8 cellular contexts compared by ENCODE assay signal in the genomic region with DNA sequence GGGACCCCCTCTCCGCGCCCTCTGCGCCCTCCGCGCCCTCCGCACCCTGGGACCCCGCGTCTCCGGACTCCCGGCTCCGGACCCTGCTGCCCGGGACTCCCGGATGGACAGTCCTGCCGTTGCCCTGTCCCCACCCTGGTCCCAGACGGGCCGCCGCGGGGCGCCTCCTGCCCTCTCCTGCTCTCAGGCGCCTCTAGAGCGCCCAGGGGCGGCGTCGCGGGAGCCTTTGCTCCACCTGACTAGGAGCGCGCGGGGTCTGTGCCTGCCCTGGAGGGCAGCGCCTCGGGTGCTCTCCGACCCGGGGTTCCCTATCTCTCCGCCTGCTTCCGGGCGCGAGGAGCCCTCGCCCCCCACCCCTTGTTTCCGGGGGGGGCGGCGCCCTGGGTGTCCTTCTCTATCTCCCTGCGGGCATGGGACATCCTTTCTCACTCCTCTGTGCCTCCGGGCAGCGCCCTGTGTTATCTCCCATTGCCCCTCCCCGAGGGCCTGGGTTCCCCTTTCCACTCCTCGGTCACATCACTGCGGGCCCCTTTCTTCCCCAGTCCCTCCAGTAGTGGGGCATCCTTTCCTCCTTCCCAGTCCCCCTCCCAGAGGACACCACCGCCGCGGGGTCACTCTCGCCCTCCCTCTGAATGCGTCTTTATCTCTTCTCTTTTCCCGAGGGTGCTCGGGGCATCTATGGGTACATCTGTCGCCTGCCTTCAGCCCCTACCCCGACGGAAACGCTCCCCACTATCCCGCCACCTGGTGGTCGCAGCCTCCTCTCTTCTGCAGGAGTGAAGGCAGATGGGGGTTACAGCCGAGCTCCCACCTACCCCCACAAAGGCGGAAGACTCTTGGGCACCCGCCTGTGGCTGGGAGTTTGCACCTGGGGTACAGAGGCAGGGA. TPM values are rescaled to one million over a fixed set of nuclear protein-coding genes. Genes with fewer than 3 reads are reported as not detected.
DNase-seq lines count a peak whose midpoint lies in the region; ATAC-seq, FAIRE-seq and TF ChIP-seq lines count a peak whose summit lies in the region.

No MANE protein-coding gene starts in this region.

- no peak overlapping the region for H3K9ac ChIP-seq in HepG2 (ENCODE audit: insufficient read depth, low read depth, low read length)

- POLR2A ChIA-PET in CD4-positive, alpha-beta memory T cell (lab: Charles Lee; ENCODE audit: partially characterized antibody) = interaction anchor here (0.6 to 2.4 kb wide), 14 partner anchors 9 to 130 kb away, joined by 3 to 30 read pairs (median 5); no protein-coding TSS in a partner anchor
- POLR2A ChIA-PET in HepG2 (lab: Yijun Ruan, JAX) = no interaction called here

- TF ChIP-seq POLR2A in Peyer's patch (IDR thresholded peaks at IDR 0.05) = no peak
- TF ChIP-seq POLR2A in HepG2 (IDR thresholded peaks at IDR 0.05; ENCODE audit: insufficient read depth in 1 of 2, low read depth in 2 of 2, low read length in 2 of 2) = no peak

- FAIRE-seq in HepG2 (lab: Jason Lieb, UNC) = no peak

- H3K9me3 Mint-ChIP-seq in CD4-positive, alpha-beta memory T cell = no peaks in the 10 kb centered on the region
- no peaks in the 10 kb centered on the region for H3K9me3 Mint-ChIP-seq in activated naive CD4-positive, alpha-beta T cell treated with anti-CD3 and anti-CD28 coated beads, Interleukin-2, amount 50 U/mL, for 24 hours

- CTCF ChIA-PET in CD4-positive, alpha-beta memory T cell (lab: Charles Lee; ENCODE audit: partially characterized antibody) = interaction anchor here (0.7 to 1.5 kb wide), 13 partner anchors 10 to 199 kb away, joined by 3 to 8 read pairs (median 4); no protein-coding TSS in a partner anchor
- CTCF ChIA-PET in HepG2 (lab: Yijun Ruan, JAX; ENCODE audit: low intra/inter-chr PET ratio, low total read pairs) = no interaction called here

- peak overlapping the region; percentile 87 to 96 (median 92) for H3K27ac Mint-ChIP-seq in CD4-positive, alpha-beta memory T cell
- H3K27ac Mint-ChIP-seq in activated naive CD4-positive, alpha-beta T cell treated with anti-CD3 and anti-CD28 coated beads, Interleukin-2, amount 50 U/mL, for 24 hours = peak overlapping the region; percentile 85

- peak; percentile 24 for ATAC-seq in GM21619 (IDR thresholded peaks at IDR 0.05; ENCODE audit: unreplicated experiment)
- ATAC-seq in HepG2 = peak; percentile 29
- ATAC-seq in GM21515 (IDR thresholded peaks at IDR 0.05; ENCODE audit: unreplicated experiment) = no peak

- intact Hi-C loops in CD4-positive, alpha-beta memory T cell (cut with micrococcal nuclease) = loop anchor here (1.0 to 2.0 kb wide), 3 partner anchors 26 to 702 kb away; a partner anchor contains a TSS
- intact Hi-C loops in HepG2 (cut with micrococcal nuclease; ENCODE audit: unreplicated experiment) = no loop called here

- H2AFZ ChIP-seq in HepG2 (ENCODE audit: low read length) = no peak overlapping the region

- no peak for TF ChIP-seq RAD21 in HepG2 (CRISPR knock-in tag; IDR thresholded peaks at IDR 0.05)

- no peak overlapping the region for H3K4me2 ChIP-seq in HepG2 (ENCODE audit: low read depth, low read length)

- peak overlapping the region; percentile 95 to 100 (median 98) for H3K4me3 Mint-ChIP-seq in CD4-positive, alpha-beta memory T cell
- peak overlapping the region; percentile 95 for H3K4me3 Mint-ChIP-seq in activated naive CD4-positive, alpha-beta T cell treated with anti-CD3 and anti-CD28 coated beads, Interleukin-2, amount 50 U/mL, for 24 hours

- TF ChIP-seq EP300 in HepG2 (IDR thresholded peaks at IDR 0.05; ENCODE audit: low read depth in 2 of 2, low read length in 2 of 2) (no peak), HepG2 (CRISPR knock-in tag; IDR thresholded peaks at IDR 0.05; ENCODE audit: borderline replicate concordance) (no peak)

- DNase-seq in CD4-positive, alpha-beta memory T cell = peak; percentile 40 to 70 (median 49)
- peak; percentile 57 to 85 (median 82) for DNase-seq in Peyer's patch
- no peak for DNase-seq in HepG2 (ENCODE audit: low spot score)
- peak; percentile 8 to 50 (median 34) for DNase-seq in stimulated activated naive CD4-positive, alpha-beta T cell (lab: John Stamatoyannopoulos, UW)
- no peak for DNase-seq in SW 1271 (lab: John Stamatoyannopoulos, UW)

- no peaks in the 10 kb centered on the region for H3K27me3 ChIP-seq in CD4-positive, alpha-beta memory T cell (ENCODE audit: insufficient read depth, low read length)
- H3K27me3 ChIP-seq in Peyer's patch (no peaks in the 10 kb centered on the region), HepG2 (ENCODE audit: control insufficient read depth in 1 of 2, insufficient read depth in 2 of 2, low read length in 2 of 2) (peaks cover 10 to 45% of the 10 kb centered on the region in 2 experiments)

- H3K4me1 Mint-ChIP-seq in CD4-positive, alpha-beta memory T cell = peaks cover 48 to 71% (median 57%) of the 10 kb centered on the region in 4 donors
- H3K4me1 Mint-ChIP-seq in activated naive CD4-positive, alpha-beta T cell treated with anti-CD3 and anti-CD28 coated beads, Interleukin-2, amount 50 U/mL, for 24 hours = peaks cover 65% of the 10 kb centered on the region

- H3K27me3 Mint-ChIP-seq in CD4-positive, alpha-beta memory T cell = no peaks in the 10 kb centered on the region
- H3K27me3 Mint-ChIP-seq in activated naive CD4-positive, alpha-beta T cell treated with anti-CD3 and anti-CD28 coated beads, Interleukin-2, amount 50 U/mL, for 24 hours = no peaks in the 10 kb centered on the region

- peak in 1 of 6 experiments; percentile 32 for TF ChIP-seq CTCF in Peyer's patch (IDR thresholded peaks at IDR 0.05)
- TF ChIP-seq CTCF in HepG2 (CRISPR knock-in tag; IDR thresholded peaks at IDR 0.05) = peak; percentile 15; the same call in 1 of the 2 replicates

- no peaks in the 10 kb centered on the region for H3K36me3 ChIP-seq in CD4-positive, alpha-beta memory T cell (ENCODE audit: insufficient read depth, low read length)
- H3K36me3 ChIP-seq in Peyer's patch = no peaks in the 10 kb centered on the region
- no peaks in the 10 kb centered on the region for H3K36me3 ChIP-seq in HepG2 (replicated peaks in 1 of 2; ENCODE audit: control insufficient read depth in 1 of 2, insufficient read depth in 2 of 2, low read length in 2 of 2)

- in situ Hi-C loops in HepG2 (cut with HindIII; ENCODE audit: extremely low pct_ligation_motif_present, low pct_unique_long_range_greater_than_20kb) = no loop called here

- BruUV-seq in HepG2 (replicated peaks; lab: Mats Ljungman, UMichigan) = no TSS peak

- no peaks in the 10 kb centered on the region for H3K9me3 ChIP-seq in CD4-positive, alpha-beta memory T cell (ENCODE audit: control insufficient read depth in 1 of 2, low read length in 2 of 2)
- H3K9me3 ChIP-seq in Peyer's patch (no peaks in the 10 kb centered on the region), HepG2 (ENCODE audit: low read length) (no peaks in the 10 kb centered on the region)

- peaks cover 71% of the 10 kb centered on the region for H3K4me1 ChIP-seq in CD4-positive, alpha-beta memory T cell (ENCODE audit: insufficient read depth, low read length)
- H3K4me1 ChIP-seq in Peyer's patch = peaks cover 0 to 18% (median 0%) of the 10 kb centered on the region in 4 donors
- no peaks in the 10 kb centered on the region for H3K4me1 ChIP-seq in HepG2 (ENCODE audit: insufficient read depth, low read length)

- no peaks in the 10 kb centered on the region for H4K20me1 ChIP-seq in HepG2 (ENCODE audit: insufficient read depth, low read length)

- 37% methylated on average over 50 of the region's 62 CpGs for WGBS in HepG2 (ENCODE audit: low lambda C conversion rate)

- H3K79me2 ChIP-seq in HepG2 (ENCODE audit: insufficient read depth, low read length) = no peaks in the 10 kb centered on the region

- peak overlapping the region; percentile 55 to 68 for H3K4me3 ChIP-seq in CD4-positive, alpha-beta memory T cell (ENCODE audit: low read length in 2 of 2)
- peak overlapping the region; percentile 62 to 87 (median 72) for H3K4me3 ChIP-seq in Peyer's patch
- no peak overlapping the region; a peak in 1 of 6 replicates for H3K4me3 ChIP-seq in HepG2 (replicated peaks in 1 of 3; ENCODE audit: insufficient read depth in 1 of 3, low read depth in 2 of 3, low read length in 3 of 3)

- peaks cover 5 to 21% of the 10 kb centered on the region in 2 donors for H3K36me3 Mint-ChIP-seq in CD4-positive, alpha-beta memory T cell
- H3K36me3 Mint-ChIP-seq in activated naive CD4-positive, alpha-beta T cell treated with anti-CD3 and anti-CD28 coated beads, Interleukin-2, amount 50 U/mL, for 24 hours = peaks cover 6% of the 10 kb centered on the region

- H3K27ac ChIP-seq in CD4-positive, alpha-beta memory T cell (ENCODE audit: low read depth, low read length) = peak overlapping the region; percentile 57
- H3K27ac ChIP-seq in Peyer's patch (peak overlapping the region; percentile 4 to 91 (median 32)), HepG2 (ENCODE audit: extremely low read length, insufficient read depth, low read length) (no peak overlapping the region)

TF ChIP-seq in HepG2, 621 proteins besides CTCF, POLR2A, EP300 and RAD21 (continues in another document):
- TF ChIP-seq KAT8 (CRISPR knock-in tag; IDR thresholded peaks at IDR 0.05) = no peak

RNA-seq across cellular contexts. Expression of a gene that starts 0.9 kb away (rescaled TPM):
- total RNA-seq in CD4-positive, alpha-beta memory T cell = 100 to 1,000 TPM in 1 of 2 experiments, 10 to 100 TPM in 1; 98.1 to 106 TPM
- polyA plus RNA-seq in CD4-positive, alpha-beta memory T cell = 10 to 100 TPM; 46.5 to 98.4 TPM
- 10 to 100 TPM in 3 of 4 donors, 1 to 10 TPM in 1; 7.0 to 88.3 (median 15.9) TPM for total RNA-seq in Peyer's patch
- not detected in 2 replicates for total RNA-seq in HepG2 (2016; rRNA removed; fragmentation: Illumina TruSeq; extraction: Trizol)
- total RNA-seq in HepG2 (2016; cell fraction: cytosol; rRNA removed; fragmentation: Illumina TruSeq; extraction: Trizol; ENCODE audit: low read depth) = not detected in 2 replicates
- total RNA-seq in HepG2 (2016; cell fraction: insoluble cytoplasmic fraction; rRNA removed; fragmentation: Illumina TruSeq; extraction: Trizol) = not detected in 2 replicates
- not detected in 2 replicates for total RNA-seq in HepG2 (2016; cell fraction: membrane; rRNA removed; fragmentation: Illumina TruSeq; extraction: Trizol)
- 0.40 TPM in 1 of 2 replicates, not detected in the other for total RNA-seq in HepG2 (2016; cell fraction: nucleus; rRNA removed; fragmentation: Illumina TruSeq; extraction: Trizol)
- 0.01 and 0.03 TPM in 2 replicates for polyA plus RNA-seq in HepG2 (2011; rRNA removed)
- polyA plus RNA-seq in HepG2 (2011; cell fraction: cytosol; rRNA removed) = 0.01 and 0.04 TPM in 2 replicates
- 0.02 and 0.05 TPM in 2 replicates for polyA plus RNA-seq in HepG2 (2011; cell fraction: nucleus; rRNA removed)
- polyA plus RNA-seq in HepG2 (2012) = not detected in 2 replicates
- polyA plus RNA-seq in HepG2 (2016; cell fraction: cytosol; fragmentation: Illumina TruSeq; extraction: Trizol; ENCODE audit: low read depth) = 0.07 TPM in 1 of 2 replicates, not detected in the other
- polyA plus RNA-seq in HepG2 (2016; cell fraction: insoluble cytoplasmic fraction; fragmentation: Illumina TruSeq; extraction: Trizol; ENCODE audit: low read depth) = not detected in 2 replicates
- not detected in 2 replicates for polyA plus RNA-seq in HepG2 (2016; cell fraction: membrane; fragmentation: Illumina TruSeq; extraction: Trizol; ENCODE audit: low read depth)
- not detected in 2 replicates for polyA plus RNA-seq in HepG2 (2016; cell fraction: nucleus; fragmentation: Illumina TruSeq; extraction: Trizol; ENCODE audit: insufficient read depth, low read depth)
- polyA minus RNA-seq in HepG2 (2011; rRNA and poly(A)+ RNA removed; ENCODE audit: low replicate concordance) = 0.32 and 15.2 TPM in 2 replicates
- polyA minus RNA-seq in HepG2 (2011; cell fraction: cytosol; rRNA and poly(A)+ RNA removed) = 0.20 TPM in 1 of 2 replicates, not detected in the other
- polyA minus RNA-seq in HepG2 (2011; cell fraction: nucleus; rRNA and poly(A)+ RNA removed) = 0.26 TPM in 1 of 2 replicates, not detected in the other

Comparison
In these comparisons a context has a peak if more than half of its experiments do, and no peak if none do; other contexts are left out.
1. DNase-seq: peak in CD4-positive, alpha-beta memory T cell (5 of 5), Peyer's patch (3 of 3) and stimulated activated naive CD4-positive, alpha-beta T cell (6 of 6); none in HepG2 (single experiment) and SW 1271 (0 of 2).
2. H3K4me3 ChIP-seq: peak in CD4-positive, alpha-beta memory T cell (2 of 2) and Peyer's patch (4 of 4); none in HepG2 (0 of 3).
3. RNA of a gene that starts 0.9 kb away (total RNA-seq): 98.1 to 106 TPM in CD4-positive, alpha-beta memory T cell and 7.0 to 88.3 TPM in Peyer's patch; 0.40 TPM in HepG2; every median in the first group is over 4 times any median in the second.